ENCODE assay signal across 21 cellular contexts in the genomic region with DNA sequence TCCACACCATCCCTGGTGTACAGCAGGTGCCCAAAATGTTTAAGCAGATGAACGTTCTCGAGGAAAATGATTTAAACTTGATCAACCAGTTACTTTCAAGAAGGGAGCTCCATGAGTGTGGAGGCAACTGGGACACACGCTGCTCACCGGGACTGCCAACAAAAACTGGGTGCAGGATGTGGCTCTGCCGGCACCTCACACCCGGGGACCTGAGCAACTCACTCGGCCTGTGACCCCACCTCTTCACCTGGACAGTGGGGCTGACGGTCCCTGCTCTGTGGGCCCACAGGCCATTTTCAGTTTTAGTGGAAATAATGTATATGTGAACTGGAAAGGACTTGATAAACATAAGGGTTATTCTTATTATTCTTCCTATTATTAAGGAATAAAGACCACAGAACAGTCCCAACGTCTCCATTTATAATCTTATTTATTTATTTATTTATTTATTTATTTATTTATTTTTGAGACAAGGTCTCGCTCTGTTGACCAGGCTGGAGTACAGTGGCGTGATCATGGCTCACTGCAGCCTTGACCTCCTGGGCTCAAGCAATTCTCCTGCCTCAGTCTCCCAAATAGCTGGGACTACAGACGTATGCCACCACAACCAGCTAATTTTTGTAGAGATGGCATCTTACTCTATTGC.
DNase-seq lines count a peak whose midpoint lies in the region; ATAC-seq and TF ChIP-seq lines count a peak whose summit lies in the region.
"Had no signal": no experiment of that assay in that cellular context is flagged by ENCODE, and none has a peak within 500 bp of the region (broad histone marks: within the 10 kb centered on the region; RNA-seq: fewer than 3 reads in every experiment).

No MANE protein-coding gene starts in this region.

- intact Hi-C loops in spleen (cut with DNase I; ENCODE audit: low total_unique reads), result no loop called here

- H3K27me3 ChIP-seq in spleen (replicated peaks in 1 of 7), result no peaks in the 10 kb centered on the region
- H3K27me3 ChIP-seq: BLaER1 had no signal

- ATAC-seq in activated naive CD8-positive, alpha-beta T cell treated with anti-CD3 and anti-CD28 coated beads, Interleukin-2, amount 50 U/mL, for 24 hours, result no peak
- ATAC-seq in WTC11, result no peak
- ATAC-seq: CD8-positive, alpha-beta T cell; GM23338; HCT116 had no signal

- no peak overlapping the region for H3K4me3 ChIP-seq in spleen
- H3K4me3 ChIP-seq: BLaER1, GM23338 had no signal

- no peaks in the 10 kb centered on the region for H3K36me3 ChIP-seq in spleen
- H3K36me3 ChIP-seq: BLaER1 had no signal

- POLR2A ChIA-PET in WTC11 (lab: Charles Lee), result no interaction called here

- H3K9me3 ChIP-seq in spleen, result no peaks in the 10 kb centered on the region
- H3K9me3 ChIP-seq: BLaER1 had no signal

- no peaks in the 10 kb centered on the region for H3K9me3 Mint-ChIP-seq in activated naive CD8-positive, alpha-beta T cell (ENCODE audit: low read depth)
- H3K9me3 Mint-ChIP-seq in activated naive CD8-positive, alpha-beta T cell treated with anti-CD3 and anti-CD28 coated beads, Interleukin-2, amount 50 U/mL, for 24 hours, result no peaks in the 10 kb centered on the region
- H3K9me3 Mint-ChIP-seq in WTC11, result no peaks in the 10 kb centered on the region
- H3K9me3 Mint-ChIP-seq: CD4-positive, CD25-positive, alpha-beta regulatory T cell; CD8-positive, alpha-beta T cell; GM23338; H9; HFFc6 had no signal

- H3K27ac Mint-ChIP-seq in activated naive CD8-positive, alpha-beta T cell, result peak overlapping the region; percentile 41
- no peak overlapping the region for H3K27ac Mint-ChIP-seq in activated naive CD8-positive, alpha-beta T cell treated with anti-CD3 and anti-CD28 coated beads, Interleukin-2, amount 50 U/mL, for 24 hours
- no peak overlapping the region for H3K27ac Mint-ChIP-seq in WTC11
- H3K27ac Mint-ChIP-seq: CD4-positive, CD25-positive, alpha-beta regulatory T cell; CD8-positive, alpha-beta T cell; GM23338; H9; HFFc6 had no signal

- TF ChIP-seq CTCF in WTC11 (IDR thresholded peaks at IDR 0.05) (no peak), spleen (IDR thresholded peaks at IDR 0.05 in 8 of 11, conservative IDR thresholded peaks at IDR 0.05 in 3 of 11) (no peak)

- H3K4me3 Mint-ChIP-seq in activated naive CD8-positive, alpha-beta T cell, result no peak overlapping the region
- H3K4me3 Mint-ChIP-seq in activated naive CD8-positive, alpha-beta T cell treated with anti-CD3 and anti-CD28 coated beads, Interleukin-2, amount 50 U/mL, for 24 hours, result no peak overlapping the region
- no peak overlapping the region for H3K4me3 Mint-ChIP-seq in WTC11
- H3K4me3 Mint-ChIP-seq: CD8-positive, alpha-beta T cell; GM23338; H9; HFFc6 had no signal

- CTCF ChIA-PET in WTC11 (lab: Charles Lee), result no interaction called here

- no peaks in the 10 kb centered on the region for H3K36me3 Mint-ChIP-seq in activated naive CD8-positive, alpha-beta T cell
- H3K36me3 Mint-ChIP-seq in activated naive CD8-positive, alpha-beta T cell treated with anti-CD3 and anti-CD28 coated beads, Interleukin-2, amount 50 U/mL, for 24 hours (ENCODE audit: low read depth), result no peaks in the 10 kb centered on the region
- H3K36me3 Mint-ChIP-seq in WTC11, result no peaks in the 10 kb centered on the region
- H3K36me3 Mint-ChIP-seq: CD4-positive, CD25-positive, alpha-beta regulatory T cell; CD8-positive, alpha-beta T cell had no signal

- H3K27me3 Mint-ChIP-seq in activated naive CD8-positive, alpha-beta T cell, result no peaks in the 10 kb centered on the region
- H3K27me3 Mint-ChIP-seq in activated naive CD8-positive, alpha-beta T cell treated with anti-CD3 and anti-CD28 coated beads, Interleukin-2, amount 50 U/mL, for 24 hours, result no peaks in the 10 kb centered on the region
- H3K27me3 Mint-ChIP-seq in WTC11 (ENCODE audit: low read depth), result peaks cover 67% of the 10 kb centered on the region
- H3K27me3 Mint-ChIP-seq: CD4-positive, CD25-positive, alpha-beta regulatory T cell had no signal

- H3K4me1 ChIP-seq in spleen, result peaks cover 4 to 36% (median 22%) of the 10 kb centered on the region in 6 donors

- DNase-seq in activated naive CD8-positive, alpha-beta T cell treated with anti-CD3 and anti-CD28 coated beads, Interleukin-2, amount 50 U/mL, for 24 hours, result no peak
- no peak for DNase-seq in WTC11 (ENCODE audit: low spot score)
- peak; percentile 65 for DNase-seq in spleen
- no peak for DNase-seq in AG20443 (ENCODE audit: low spot score)
- DNase-seq in SW480 (ENCODE audit: low spot score), result no peak
- no peak for DNase-seq in D341Med (ENCODE audit: low spot score)
- no peak for DNase-seq in activated naive CD4-positive, alpha-beta T cell treated with Interleukin-2 at 50 U/mL for 16 hours
- DNase-seq: ACHN; CD4-positive, CD25-positive, alpha-beta regulatory T cell; CD8-positive, alpha-beta T cell; DMS53; DMS79 treated with DMSO at 0.1 percent for 48 hours; GF-D8; H9; HFFc6 had no signal

- WGBS in spleen, 5 donors, result 91 to 95% (median 94%) methylated on average over 12 of the region's 12 CpGs

- H3K27ac ChIP-seq in spleen, result no peak overlapping the region
- H3K27ac ChIP-seq: 22Rv1, BLaER1, C4-2B had no signal

- H3K4me1 Mint-ChIP-seq in activated naive CD8-positive, alpha-beta T cell (ENCODE audit: low read depth), result peaks cover 28% of the 10 kb centered on the region
- peaks cover 29% of the 10 kb centered on the region for H3K4me1 Mint-ChIP-seq in activated naive CD8-positive, alpha-beta T cell treated with anti-CD3 and anti-CD28 coated beads, Interleukin-2, amount 50 U/mL, for 24 hours
- peaks cover 19% of the 10 kb centered on the region for H3K4me1 Mint-ChIP-seq in WTC11

- no peak for TF ChIP-seq POLR2A in spleen (IDR thresholded peaks at IDR 0.05)

TF ChIP-seq in WTC11, 78 proteins besides CTCF, POLR2A, EP300 and RAD21:
- TF ChIP-seq, protein P1, sequence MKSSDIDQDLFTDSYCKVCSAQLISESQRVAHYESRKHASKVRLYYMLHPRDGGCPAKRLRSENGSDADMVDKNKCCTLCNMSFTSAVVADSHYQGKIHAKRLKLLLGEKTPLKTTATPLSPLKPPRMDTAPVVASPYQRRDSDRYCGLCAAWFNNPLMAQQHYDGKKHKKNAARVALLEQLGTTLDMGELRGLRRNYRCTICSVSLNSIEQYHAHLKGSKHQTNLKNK (CRISPR knock-in tag; IDR thresholded peaks at IDR 0.05), result no peak
- TF ChIP-seq ZNF423 (CRISPR knock-in tag; IDR thresholded peaks at IDR 0.05), result no peak
- TF ChIP-seq HMGA2 (CRISPR knock-in tag; IDR thresholded peaks at IDR 0.05), result peak; percentile 28; the same call in 1 of the 2 replicates
- no peak for TF ChIP-seq EMX1 (CRISPR knock-in tag; IDR thresholded peaks at IDR 0.05)
- TF ChIP-seq MXD4 (CRISPR knock-in tag; IDR thresholded peaks at IDR 0.05; ENCODE audit: borderline replicate concordance), result no peak
